ENCODE assay signal across 8 cellular contexts in the genomic region with DNA sequence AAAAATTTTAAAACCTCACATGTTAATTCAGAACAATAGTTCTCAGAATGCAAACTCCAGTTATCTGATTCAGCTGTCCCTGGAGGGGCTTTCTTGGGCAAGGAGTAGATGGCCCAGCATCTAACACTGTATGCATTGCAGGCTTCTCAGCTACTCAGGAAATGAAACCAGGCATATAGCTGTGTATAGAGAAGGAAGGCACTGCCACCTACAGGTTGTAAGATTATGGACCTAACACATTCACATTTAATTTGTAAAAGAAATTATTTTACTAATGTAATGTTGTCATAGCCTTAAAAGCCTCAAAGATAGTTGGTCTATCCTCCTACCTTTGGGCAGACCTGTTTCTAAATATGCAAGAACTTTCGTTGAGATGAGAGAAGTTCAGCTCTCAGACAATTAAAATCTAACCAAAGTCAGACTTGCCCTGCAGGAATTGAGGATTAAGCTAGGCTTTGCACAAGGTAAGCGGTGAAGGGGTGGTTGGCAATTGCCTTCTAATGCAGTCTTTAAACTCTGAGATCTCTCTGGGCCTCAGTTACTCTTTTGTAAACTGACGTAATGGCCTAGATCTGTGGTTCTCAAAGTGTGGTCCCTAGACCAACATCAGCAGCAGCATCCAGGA.
DNase-seq lines count a peak whose midpoint lies in the region; ATAC-seq, FAIRE-seq and TF ChIP-seq lines count a peak whose summit lies in the region.

No MANE protein-coding gene starts in this region.

- DNase-seq in activated CD4-positive, alpha-beta T cell treated with anti-CD3 and anti-CD28 coated beads for 36 hours: peak; percentile 17
- DNase-seq in activated CD4-positive, alpha-beta T cell treated with anti-CD3 and anti-CD28 coated beads for 1 hour: no peak
- DNase-seq in NCI-H82 treated with DMSO at 0.1 percent for 48 hours (lab: John Stamatoyannopoulos, UW; ENCODE audit: unreplicated experiment) (peak; percentile 77), brain pericyte (ENCODE audit: low read depth, low spot score) (peak; percentile 21), keratinocyte (ENCODE audit: low read depth, low spot score) (no peak), suprapubic skin (ENCODE audit: low spot score in 2 of 2) (no peak)

- no peaks in the 10 kb centered on the region for H3K9me1 ChIP-seq in keratinocyte (ENCODE audit: control insufficient read depth, extremely low read depth, insufficient read depth, low read length)

- H3K27ac ChIP-seq in keratinocyte (ENCODE audit: control insufficient read depth, insufficient read depth, low read length) (no peak overlapping the region), suprapubic skin (no peak overlapping the region)

- no peak for TF ChIP-seq POLR2A in suprapubic skin (IDR thresholded peaks at IDR 0.05)

- no peaks in the 10 kb centered on the region for H3K9me3 Mint-ChIP-seq in activated CD4-positive, alpha-beta T cell treated with anti-CD3 and anti-CD28 coated beads for 36 hours (ENCODE audit: low read depth)

- no peaks in the 10 kb centered on the region for H3K27me3 ChIP-seq in keratinocyte (ENCODE audit: control insufficient read depth, extremely low read depth, insufficient read depth, low read length)
- no peaks in the 10 kb centered on the region for H3K27me3 ChIP-seq in suprapubic skin

- H4K20me1 ChIP-seq in keratinocyte (ENCODE audit: control insufficient read depth, extremely low read depth, insufficient read depth, low read length): no peaks in the 10 kb centered on the region

- H3K27ac Mint-ChIP-seq in activated CD4-positive, alpha-beta T cell treated with anti-CD3 and anti-CD28 coated beads for 36 hours: no peak overlapping the region

- TF ChIP-seq CTCF in keratinocyte (optimal IDR thresholded peaks at IDR 0.05 in 1 of 3, IDR thresholded peaks at IDR 0.05 in 1 of 3, conservative IDR thresholded peaks at IDR 0.05 in 1 of 3; ENCODE audit: extremely low read depth in 1 of 3, insufficient read depth in 2 of 3, low read length in 3 of 3) (peak in 2 of 3 experiments; percentile 51 to 53), suprapubic skin (IDR thresholded peaks at IDR 0.05) (peak; percentile 48 to 51)

- H3K36me3 Mint-ChIP-seq in activated CD4-positive, alpha-beta T cell treated with anti-CD3 and anti-CD28 coated beads for 36 hours (ENCODE audit: low read depth): no peaks in the 10 kb centered on the region

- H3K4me3 ChIP-seq in keratinocyte (ENCODE audit: control insufficient read depth in 2 of 3, extremely low read depth in 1 of 3, insufficient read depth in 2 of 3, low read depth in 1 of 3, low read length in 3 of 3): no peak overlapping the region
- no peak overlapping the region for H3K4me3 ChIP-seq in suprapubic skin

- H3K9me3 ChIP-seq in keratinocyte (ENCODE audit: control insufficient read depth, low read depth, low read length) (no peaks in the 10 kb centered on the region), suprapubic skin (no peaks in the 10 kb centered on the region)

- dilution Hi-C loops in keratinocyte (cut with MboI; ENCODE audit: extremely low pct_ligation_motif_present, low sequenced_read_pairs): no loop called here

- POLR2A ChIA-PET in activated CD4-positive, alpha-beta T cell treated with anti-CD3 and anti-CD28 coated beads for 36 hours (lab: Charles Lee): no interaction called here

- no peaks in the 10 kb centered on the region for H3K79me2 ChIP-seq in keratinocyte (ENCODE audit: control insufficient read depth, insufficient read depth, low read length)

- no peak overlapping the region for H3K4me3 Mint-ChIP-seq in activated CD4-positive, alpha-beta T cell treated with anti-CD3 and anti-CD28 coated beads for 36 hours

- H3K9ac ChIP-seq in keratinocyte (ENCODE audit: control insufficient read depth, extremely low read depth, insufficient read depth, low read length): no peak overlapping the region

- WGBS in suprapubic skin: 55% methylated on average over 3 of the region's 3 CpGs

- no peaks in the 10 kb centered on the region for H3K27me3 Mint-ChIP-seq in activated CD4-positive, alpha-beta T cell treated with anti-CD3 and anti-CD28 coated beads for 36 hours

- intact Hi-C loops in activated CD4-positive, alpha-beta T cell treated with anti-CD3 and anti-CD28 coated beads for 36 hours (cut with DNase I, micrococcal nuclease): loop anchor here (1.0 to 5.0 kb wide), 8 partner anchors 275 to 1676 kb away; no protein-coding TSS in a partner anchor

- no peaks in the 10 kb centered on the region for H3K4me1 ChIP-seq in keratinocyte (ENCODE audit: control insufficient read depth, extremely low read depth, insufficient read depth, low read length)
- H3K4me1 ChIP-seq in suprapubic skin: no peaks in the 10 kb centered on the region

- no peak overlapping the region for H3K4me2 ChIP-seq in keratinocyte (ENCODE audit: control insufficient read depth, extremely low read depth, insufficient read depth, low read depth, low read length)

- no peak overlapping the region for H2AFZ ChIP-seq in keratinocyte (ENCODE audit: control insufficient read depth, low read length)

- H3K36me3 ChIP-seq in keratinocyte (ENCODE audit: control insufficient read depth in 2 of 2, extremely low read depth in 1 of 2, insufficient read depth in 2 of 2, low read length in 2 of 2) (no peaks in the 10 kb centered on the region), suprapubic skin (no peaks in the 10 kb centered on the region)

- peak; percentile 64 for ATAC-seq in activated CD4-positive, alpha-beta T cell treated with anti-CD3 and anti-CD28 coated beads for 36 hours
- ATAC-seq in GM21528 (IDR thresholded peaks at IDR 0.05; ENCODE audit: low FRiP score, unreplicated experiment) (peak; percentile 97), HG03575 (IDR thresholded peaks at IDR 0.05; ENCODE audit: extremely low read depth, insufficient number of reproducible peaks, low FRiP score, unreplicated experiment) (peak; percentile 73)

- peak; percentile 44 for FAIRE-seq in keratinocyte (lab: Jason Lieb, UNC)

- no peak for TF ChIP-seq EP300 in suprapubic skin (IDR thresholded peaks at IDR 0.05)

- no peaks in the 10 kb centered on the region for H3K4me1 Mint-ChIP-seq in activated CD4-positive, alpha-beta T cell treated with anti-CD3 and anti-CD28 coated beads for 36 hours

- CTCF ChIA-PET in activated CD4-positive, alpha-beta T cell treated with anti-CD3 and anti-CD28 coated beads for 36 hours (lab: Charles Lee): interaction anchor here (0.6 to 1.7 kb wide), 7 partner anchors 270 to 1678 kb away, joined by 3 to 21 read pairs (median 3); no protein-coding TSS in a partner anchor

Comparison
In these comparisons a context has a peak if more than half of its experiments do, and no peak if none do; other contexts are left out.
1. DNase-seq: peak in activated CD4-positive, alpha-beta T cell treated with anti-CD3 and anti-CD28 coated beads for 36 hours (single experiment), NCI-H82 treated with DMSO at 0.1 percent for 48 hours (single experiment) and brain pericyte (single experiment); none in activated CD4-positive, alpha-beta T cell treated with anti-CD3 and anti-CD28 coated beads for 1 hour (single experiment), keratinocyte (single experiment) and suprapubic skin (0 of 2).
2. Peak in every context shown above with its lines, with median percentiles within 50 percentile points of each other: ATAC-seq.